ENCODE assay signal across 8 cellular contexts in the genomic region with DNA sequence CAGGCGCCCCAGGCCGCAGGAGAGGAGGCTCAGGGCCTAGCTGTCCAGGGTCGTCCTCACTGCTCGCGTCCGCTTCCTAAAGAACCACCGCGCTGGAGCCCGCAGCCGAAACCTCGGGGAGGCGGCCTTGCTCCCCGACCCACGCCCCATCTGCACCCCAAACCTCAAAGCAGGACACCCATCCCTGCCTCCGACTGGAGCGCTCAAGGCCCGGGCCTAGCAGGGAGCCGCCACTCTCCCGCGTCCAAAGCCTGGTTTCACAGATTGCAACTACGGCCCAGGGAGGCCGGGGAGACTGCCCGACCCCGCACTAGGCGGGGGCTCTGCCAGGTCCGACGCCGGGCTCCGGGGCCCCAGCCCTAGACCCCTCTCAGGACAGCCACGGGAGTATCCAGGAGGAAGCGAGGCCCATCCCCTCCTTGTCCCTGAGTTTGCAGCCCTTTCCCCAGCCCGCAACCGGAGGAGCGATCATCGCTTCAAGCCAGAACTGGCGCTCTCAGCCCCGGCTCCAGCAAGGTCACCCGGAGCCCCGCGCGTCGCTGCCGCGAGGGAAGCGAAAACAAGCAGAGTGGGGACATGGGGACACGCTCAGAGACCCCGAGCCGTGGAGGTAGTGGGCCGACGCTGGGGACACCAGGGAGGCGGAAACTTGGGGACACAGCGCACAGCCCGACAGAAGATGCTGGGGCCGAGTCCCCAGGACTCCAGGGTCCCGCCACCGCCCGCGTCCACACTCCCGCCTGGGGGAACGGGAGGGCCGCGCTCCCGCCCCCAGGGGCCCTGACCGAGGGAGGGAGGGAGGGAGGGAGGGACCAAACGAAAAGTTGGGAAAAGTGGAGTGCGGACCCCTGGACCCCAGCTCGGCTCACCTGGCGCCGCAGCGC. TPM values are rescaled to one million over a fixed set of nuclear protein-coding genes. Genes with fewer than 3 reads are reported as not detected.
DNase-seq lines count a peak whose midpoint lies in the region; ATAC-seq and TF ChIP-seq lines count a peak whose summit lies in the region.

No MANE protein-coding gene starts in this region.

- H3K27me3 ChIP-seq in heart left ventricle = peaks cover 0 to 57% (median 18%) of the 10 kb centered on the region in 9 donors

- peak overlapping the region; percentile 56 to 90 (median 77) for H3K4me3 ChIP-seq in heart left ventricle
- H3K4me3 ChIP-seq in retinal pigment epithelial cell (ENCODE audit: low read length) = peak overlapping the region; percentile 37

- DNase-seq in NCI-H748 (lab: John Stamatoyannopoulos, UW; ENCODE audit: unreplicated experiment) (peak; percentile 22), NCI-H748 treated with DMSO at 0.1 percent for 48 hours (lab: John Stamatoyannopoulos, UW) (no peak), heart left ventricle (peak in 3 of 5 donors; percentile 24 to 32 (median 32)), retinal pigment epithelial cell (ENCODE audit: low read depth) (no peak), A172 (ENCODE audit: low spot score) (no peak)
- DNase-seq in activated T-cell treated with anti-CD3 and anti-CD28 coated beads, Interleukin-2, amount 50 U/mL, for 48 hours = peak; percentile 65

- TF ChIP-seq POLR2A in heart left ventricle (IDR thresholded peaks at IDR 0.05) (no peak), GM18505 (IDR thresholded peaks at IDR 0.05; ENCODE audit: borderline replicate concordance, extremely low read depth, insufficient read depth, insufficient read length) (no peak)

- intact Hi-C loops in heart left ventricle (cut with DNase I) = loop anchor here in 6 of 10 donors (5.0 to 10.0 kb wide), 6 partner anchors 52 to 348 kb away; partner anchors contain the start of gene SRSF4 (in 2 of the 6)

- ATAC-seq in heart left ventricle (peak in 1 of 4 donors; percentile 1), HG03342 (IDR thresholded peaks at IDR 0.05; ENCODE audit: unreplicated experiment) (no peak), GM18505 (IDR thresholded peaks at IDR 0.05; ENCODE audit: unreplicated experiment) (no peak)

- peaks cover 0 to 40% (median 18%) of the 10 kb centered on the region in 12 donors for H3K4me1 ChIP-seq in heart left ventricle

- peak overlapping the region; percentile 63 to 99 (median 94) for H3K27ac ChIP-seq in heart left ventricle

- no peak for TF ChIP-seq CTCF in heart left ventricle (IDR thresholded peaks at IDR 0.05)
- TF ChIP-seq CTCF in retinal pigment epithelial cell (conservative IDR thresholded peaks at IDR 0.05; ENCODE audit: low read depth, low read length) = no peak

- WGBS in heart left ventricle, 4 donors = 0 to 19% (median 10%) methylated on average over 11 to 70 of the region's 70 CpGs

- no peaks in the 10 kb centered on the region for H3K9me3 ChIP-seq in heart left ventricle

- peaks cover 0 to 4% (median 0%) of the 10 kb centered on the region in 9 donors for H3K36me3 ChIP-seq in heart left ventricle

RNA-seq across cellular contexts. Expression of gene TMEM200B, which starts 0.5 kb away (rescaled TPM):
- total RNA-seq in heart left ventricle = 1 to 10 TPM in 7 of 9 donors, under 1 TPM in 2; 0.83 to 3.5 (median 1.4) TPM
- 1 to 10 TPM; 1.5 to 1.9 TPM for polyA plus RNA-seq in heart left ventricle
- 0.03 and 0.43 TPM in 2 replicates for total RNA-seq in A172 (2014; rRNA removed; shearing (Covaris generic))

RNA-seq across cellular contexts. Expression of gene SRSF4, which starts 58.5 kb away (rescaled TPM):
- 10 to 100 TPM; 40.4 to 54.6 (median 49.0) TPM for total RNA-seq in heart left ventricle
- 10 to 100 TPM; 41.6 to 53.2 TPM for polyA plus RNA-seq in heart left ventricle
- 28.6 and 31.3 TPM in 2 replicates for total RNA-seq in A172 (2014; rRNA removed; shearing (Covaris generic))

Comparison
In these comparisons a context has a peak if more than half of its experiments do, and no peak if none do; other contexts are left out.
1. DNase-seq: peak in NCI-H748 (single experiment), activated T-cell treated with anti-CD3 and anti-CD28 coated beads, Interleukin-2, amount 50 U/mL, for 48 hours (2 of 2) and heart left ventricle (3 of 5); none in NCI-H748 treated with DMSO at 0.1 percent for 48 hours (single experiment), retinal pigment epithelial cell (single experiment) and A172 (single experiment).